8 cellular contexts compared by ENCODE assay signal in genomic region chr6:111692327-111693164, GRCh38.
DNase-seq lines count a peak whose midpoint lies in the region; FAIRE-seq lines count a peak whose summit lies in the region.
"Had no signal": no experiment of that assay in that cellular context is flagged by ENCODE, and none has a peak within 500 bp of the region (broad histone marks: within the 10 kb centered on the region; RNA-seq: fewer than 3 reads in every experiment).

No MANE protein-coding gene starts in this region.

- H3K27ac ChIP-seq in small intestine (ENCODE audit: low read depth in 1 of 2, low read length in 1 of 2) = peak overlapping the region; percentile 23 to 43
- H3K27ac ChIP-seq: PC-9 had no signal

- no peaks in the 10 kb centered on the region for H3K27me3 ChIP-seq in small intestine (ENCODE audit: control insufficient read depth in 2 of 2, insufficient read depth in 2 of 2, low read length in 2 of 2)

- peak overlapping the region; percentile 28 for H3K27ac Mint-ChIP-seq in activated T-helper 1 cell treated with anti-CD3 and anti-CD28 coated beads, Interleukin-12 subunit alpha, Interleukin-12 subunit beta, Interleukin-2, Interleukin-4 antibody, amounts not matched to agents 30 ng/mL and 10 ng/mL and 1 ng/mL, durations not matched to agents 14 hours and 24 hours and 36 hours
- peak overlapping the region; percentile 20 to 89 (median 76) for H3K27ac Mint-ChIP-seq in immature natural killer cell

- intact Hi-C loops in activated T-helper 1 cell treated with anti-CD3 and anti-CD28 coated beads, Interleukin-12 subunit alpha, Interleukin-12 subunit beta, Interleukin-2, Interleukin-4 antibody, amounts not matched to agents 30 ng/mL and 10 ng/mL and 1 ng/mL, durations not matched to agents 14 hours and 24 hours and 36 hours (cut with micrococcal nuclease) = no loop called here

- peaks cover 73% of the 10 kb centered on the region for H3K36me3 Mint-ChIP-seq in activated T-helper 1 cell treated with anti-CD3 and anti-CD28 coated beads, Interleukin-12 subunit alpha, Interleukin-12 subunit beta, Interleukin-2, Interleukin-4 antibody, amounts not matched to agents 30 ng/mL and 10 ng/mL and 1 ng/mL, durations not matched to agents 14 hours and 24 hours and 36 hours (ENCODE audit: low read depth)
- peaks cover 34 to 74% (median 57%) of the 10 kb centered on the region in 3 donors for H3K36me3 Mint-ChIP-seq in immature natural killer cell

- no peaks in the 10 kb centered on the region for H3K9me3 ChIP-seq in small intestine (ENCODE audit: control insufficient read depth, low read depth)

- H3K27me3 Mint-ChIP-seq in activated T-helper 1 cell treated with anti-CD3 and anti-CD28 coated beads, Interleukin-12 subunit alpha, Interleukin-12 subunit beta, Interleukin-2, Interleukin-4 antibody, amounts not matched to agents 30 ng/mL and 10 ng/mL and 1 ng/mL, durations not matched to agents 14 hours and 24 hours and 36 hours (ENCODE audit: insufficient read depth) = no peaks in the 10 kb centered on the region
- peaks cover 5 to 44% (median 17%) of the 10 kb centered on the region in 3 donors for H3K27me3 Mint-ChIP-seq in immature natural killer cell (ENCODE audit: low read depth in 3 of 3)

- no peak overlapping the region for H3K4me3 Mint-ChIP-seq in activated T-helper 1 cell treated with anti-CD3 and anti-CD28 coated beads, Interleukin-12 subunit alpha, Interleukin-12 subunit beta, Interleukin-2, Interleukin-4 antibody, amounts not matched to agents 30 ng/mL and 10 ng/mL and 1 ng/mL, durations not matched to agents 14 hours and 24 hours and 36 hours
- peak overlapping the region in 1 of 5 donors; percentile 19 for H3K4me3 Mint-ChIP-seq in immature natural killer cell

- DNase-seq in HT-29 (ENCODE audit: low spot score) (peak; percentile 78), immature natural killer cell (no peak), small intestine (peak; percentile 98), amniotic stem cell (lab: John Stamatoyannopoulos, UW) (no peak), pons (ENCODE audit: low spot score) (no peak), NCI-H1092 treated with DMSO at 0.1 percent for 48 hours (lab: John Stamatoyannopoulos, UW) (no peak)
- DNase-seq in activated T-helper 1 cell treated with anti-CD3 and anti-CD28 coated beads, Interleukin-12 subunit alpha, Interleukin-12 subunit beta, Interleukin-2, Interleukin-4 antibody, amounts not matched to agents 30 ng/mL and 10 ng/mL and 1 ng/mL, durations not matched to agents 14 hours and 24 hours and 36 hours (ENCODE audit: low spot score) = no peak
- DNase-seq: PC-9 had no signal

- H3K4me1 ChIP-seq in small intestine (ENCODE audit: control insufficient read depth in 2 of 2, insufficient read depth in 1 of 2, low read depth in 1 of 2, low read length in 1 of 2) = peaks cover 4 to 12% of the 10 kb centered on the region in 2 donors

- no peaks in the 10 kb centered on the region for H3K9me3 Mint-ChIP-seq in activated T-helper 1 cell treated with anti-CD3 and anti-CD28 coated beads, Interleukin-12 subunit alpha, Interleukin-12 subunit beta, Interleukin-2, Interleukin-4 antibody, amounts not matched to agents 30 ng/mL and 10 ng/mL and 1 ng/mL, durations not matched to agents 14 hours and 24 hours and 36 hours
- H3K9me3 Mint-ChIP-seq in immature natural killer cell = no peaks in the 10 kb centered on the region

- H3K4me1 Mint-ChIP-seq in activated T-helper 1 cell treated with anti-CD3 and anti-CD28 coated beads, Interleukin-12 subunit alpha, Interleukin-12 subunit beta, Interleukin-2, Interleukin-4 antibody, amounts not matched to agents 30 ng/mL and 10 ng/mL and 1 ng/mL, durations not matched to agents 14 hours and 24 hours and 36 hours (ENCODE audit: low read depth) = peaks cover 16% of the 10 kb centered on the region
- peaks cover 28 to 69% of the 10 kb centered on the region in 2 donors for H3K4me1 Mint-ChIP-seq in immature natural killer cell

- H3K36me3 ChIP-seq in small intestine (ENCODE audit: control insufficient read depth in 2 of 2, insufficient read depth in 2 of 2, low read length in 2 of 2) = peaks cover 0 to 8% of the 10 kb centered on the region in 2 donors

- H3K4me3 ChIP-seq in small intestine (ENCODE audit: low read depth in 1 of 2, low read length in 2 of 2) = no peak overlapping the region
- H3K4me3 ChIP-seq: PC-9 had no signal

- WGBS in small intestine, 3 donors = 13 to 56% (median 42%) methylated on average over 17 of the region's 17 CpGs

- FAIRE-seq in small intestine (lab: Jason Lieb, UNC) = no peak

Comparison
In these comparisons a context has a peak if more than half of its experiments do, and no peak if none do; other contexts are left out.
1. DNase-seq: peak in HT-29 (single experiment) and small intestine (single experiment); none in activated T-helper 1 cell treated with anti-CD3 and anti-CD28 coated beads, Interleukin-12 subunit alpha, Interleukin-12 subunit beta, Interleukin-2, Interleukin-4 antibody, amounts not matched to agents 30 ng/mL and 10 ng/mL and 1 ng/mL, durations not matched to agents 14 hours and 24 hours and 36 hours (single experiment), immature natural killer cell (0 of 3), amniotic stem cell (single experiment), pons (single experiment) and NCI-H1092 treated with DMSO at 0.1 percent for 48 hours (single experiment).